In genomic region chrX:53438832-53439230, GRCh38 we compare ENCODE assay signal across 17 cellular contexts. TPM values are rescaled to one million over a fixed set of nuclear protein-coding genes. Genes with fewer than 3 reads are reported as not detected.
DNase-seq lines count a peak whose midpoint lies in the region; ATAC-seq and TF ChIP-seq lines count a peak whose summit lies in the region.
"Had no signal": no experiment of that assay in that cellular context is flagged by ENCODE, and none has a peak within 500 bp of the region (broad histone marks: within the 10 kb centered on the region; RNA-seq: fewer than 3 reads in every experiment).

No MANE protein-coding gene starts in this region.

- H3K9me3 ChIP-seq in T-helper 17 cell (ENCODE audit: control insufficient read depth, low read length, poor library complexity, severe bottlenecking) (no peaks in the 10 kb centered on the region), neural cell (ENCODE audit: low read length) (no peaks in the 10 kb centered on the region), ascending aorta (no peaks in the 10 kb centered on the region)
- H3K9me3 ChIP-seq: BLaER1, Caco-2 had no signal

- no peaks in the 10 kb centered on the region for H3F3A ChIP-seq in neural cell (ENCODE audit: insufficient read depth, low read length, poor library complexity, severe bottlenecking)

- H3K9me2 ChIP-seq in neural cell (ENCODE audit: insufficient read depth, low read length): no peaks in the 10 kb centered on the region

- no peaks in the 10 kb centered on the region for H3K27me3 Mint-ChIP-seq in T-helper 1 cell treated with Interleukin-12 subunit alpha and Interleukin-12 subunit beta and Interleukin-4 antibody, amounts not matched to agents 30 μg/mL and 1 μg/mL, for 36 hours (ENCODE audit: low read depth)
- no peaks in the 10 kb centered on the region for H3K27me3 Mint-ChIP-seq in activated CD8-positive, alpha-beta memory T cell treated with anti-CD3 and anti-CD28 coated beads, Interleukin-2, amount 10 ng/mL, durations not matched to agents 7 days and 5 days
- H3K27me3 Mint-ChIP-seq in T-helper 17 cell: peaks cover 5% of the 10 kb centered on the region

- CTCF ChIA-PET in activated CD8-positive, alpha-beta memory T cell treated with anti-CD3 and anti-CD28 coated beads, Interleukin-2, amount 10 ng/mL, durations not matched to agents 7 days and 5 days (lab: Charles Lee): interaction anchor here (0.7 to 1.5 kb wide), 4 partner anchors 10 to 155 kb away, joined by 3 read pairs; no protein-coding TSS in a partner anchor

- H3K36me3 ChIP-seq in neural cell (ENCODE audit: insufficient read depth, low read length) (no peaks in the 10 kb centered on the region), ascending aorta (no peaks in the 10 kb centered on the region)
- H3K36me3 ChIP-seq: BLaER1 had no signal

- H3K27me3 ChIP-seq in neural cell (ENCODE audit: insufficient read depth, low read depth, low read length): no peaks in the 10 kb centered on the region
- no peaks in the 10 kb centered on the region for H3K27me3 ChIP-seq in ascending aorta

- H3K36me3 Mint-ChIP-seq in T-helper 1 cell treated with Interleukin-12 subunit alpha and Interleukin-12 subunit beta and Interleukin-4 antibody, amounts not matched to agents 30 μg/mL and 1 μg/mL, for 36 hours (ENCODE audit: low read depth): peaks cover 3% of the 10 kb centered on the region
- H3K36me3 Mint-ChIP-seq in activated CD8-positive, alpha-beta memory T cell treated with anti-CD3 and anti-CD28 coated beads, Interleukin-2, amount 10 ng/mL, durations not matched to agents 7 days and 5 days: peaks cover 2% of the 10 kb centered on the region
- H3K36me3 Mint-ChIP-seq in T-helper 17 cell (ENCODE audit: low read depth): no peaks in the 10 kb centered on the region

- no peak for ATAC-seq in activated CD8-positive, alpha-beta memory T cell treated with anti-CD3 and anti-CD28 coated beads, Interleukin-2, amount 10 ng/mL, durations not matched to agents 7 days and 5 days
- ATAC-seq in T-helper 17 cell: no peak

- DNase-seq in T-helper 1 cell: no peak
- DNase-seq in activated CD8-positive, alpha-beta memory T cell treated with anti-CD3 and anti-CD28 coated beads, Interleukin-2, amount 10 ng/mL, durations not matched to agents 7 days and 5 days: no peak
- DNase-seq in activated CD8-positive, alpha-beta memory T cell treated with anti-CD3 and anti-CD28 coated beads for 24 hours: no peak
- no peak for DNase-seq in T-helper 17 cell
- DNase-seq in ascending aorta (ENCODE audit: low spot score in 2 of 2): no peak
- DNase-seq: 8988T; AML-193; Caco-2; CD8-positive, alpha-beta memory T cell; DND-41; GDM1; GOT3; H9; HFFc6 had no signal

- intact Hi-C loops in ascending aorta (cut with DNase I): loop anchor here (5.0 kb wide), 1 partner anchor 212 kb away; the partner anchor contains the start of gene KDM5C

- H3K4me2 ChIP-seq in neural cell (ENCODE audit: low read length): peak overlapping the region; percentile 55
- H3K4me2 ChIP-seq: BLaER1 had no signal

- TF ChIP-seq RAD21 in neural cell (conservative IDR thresholded peaks at IDR 0.05): no peak

- peaks cover 28% of the 10 kb centered on the region for H3K4me1 Mint-ChIP-seq in T-helper 1 cell treated with Interleukin-12 subunit alpha and Interleukin-12 subunit beta and Interleukin-4 antibody, amounts not matched to agents 30 μg/mL and 1 μg/mL, for 36 hours (ENCODE audit: low read depth)
- peaks cover 47% of the 10 kb centered on the region for H3K4me1 Mint-ChIP-seq in activated CD8-positive, alpha-beta memory T cell treated with anti-CD3 and anti-CD28 coated beads, Interleukin-2, amount 10 ng/mL, durations not matched to agents 7 days and 5 days
- H3K4me1 Mint-ChIP-seq in T-helper 17 cell: peaks cover 8% of the 10 kb centered on the region

- H2AFZ ChIP-seq in neural cell (ENCODE audit: low read depth, low read length): no peak overlapping the region

- TF ChIP-seq CTCF in neural cell (IDR thresholded peaks at IDR 0.05; ENCODE audit: poor library complexity, severe bottlenecking) (no peak), ascending aorta (IDR thresholded peaks at IDR 0.05) (no peak)

- H3K4me3 Mint-ChIP-seq in T-helper 1 cell treated with Interleukin-12 subunit alpha and Interleukin-12 subunit beta and Interleukin-4 antibody, amounts not matched to agents 30 μg/mL and 1 μg/mL, for 36 hours: no peak overlapping the region
- no peak overlapping the region for H3K4me3 Mint-ChIP-seq in activated CD8-positive, alpha-beta memory T cell treated with anti-CD3 and anti-CD28 coated beads, Interleukin-2, amount 10 ng/mL, durations not matched to agents 7 days and 5 days
- no peak overlapping the region for H3K4me3 Mint-ChIP-seq in T-helper 17 cell
- H3K4me3 Mint-ChIP-seq: CD8-positive, alpha-beta memory T cell; H9; HFFc6 had no signal

- no peak for TF ChIP-seq EP300 in neural cell (conservative IDR thresholded peaks at IDR 0.05; ENCODE audit: poor library complexity, severe bottlenecking)

- peak overlapping the region; percentile 42 for H3K9ac ChIP-seq in neural cell (ENCODE audit: low read length)
- H3K9ac ChIP-seq: BLaER1 had no signal

- peaks cover 0 to 4% of the 10 kb centered on the region in 2 donors for H3K4me1 ChIP-seq in ascending aorta

- H4K20me1 ChIP-seq in neural cell (ENCODE audit: insufficient read depth): no peaks in the 10 kb centered on the region
- H4K20me1 ChIP-seq: BLaER1 had no signal

- peak overlapping the region; percentile 85 for H3K27ac ChIP-seq in neural cell (ENCODE audit: low read length)
- H3K27ac ChIP-seq in ascending aorta: no peak overlapping the region
- H3K27ac ChIP-seq: BLaER1 had no signal

- peak overlapping the region; percentile 14 for H3K27ac Mint-ChIP-seq in T-helper 1 cell treated with Interleukin-12 subunit alpha and Interleukin-12 subunit beta and Interleukin-4 antibody, amounts not matched to agents 30 μg/mL and 1 μg/mL, for 36 hours
- H3K27ac Mint-ChIP-seq in activated CD8-positive, alpha-beta memory T cell treated with anti-CD3 and anti-CD28 coated beads, Interleukin-2, amount 10 ng/mL, durations not matched to agents 7 days and 5 days: peak overlapping the region; percentile 76
- H3K27ac Mint-ChIP-seq in T-helper 17 cell: peak overlapping the region; percentile 53
- H3K27ac Mint-ChIP-seq: CD8-positive, alpha-beta memory T cell; H9; HFFc6 had no signal

- no peaks in the 10 kb centered on the region for H3K9me3 Mint-ChIP-seq in T-helper 1 cell treated with Interleukin-12 subunit alpha and Interleukin-12 subunit beta and Interleukin-4 antibody, amounts not matched to agents 30 μg/mL and 1 μg/mL, for 36 hours
- H3K9me3 Mint-ChIP-seq in activated CD8-positive, alpha-beta memory T cell treated with anti-CD3 and anti-CD28 coated beads, Interleukin-2, amount 10 ng/mL, durations not matched to agents 7 days and 5 days (ENCODE audit: low read depth): no peaks in the 10 kb centered on the region
- H3K9me3 Mint-ChIP-seq: CD8-positive, alpha-beta memory T cell; HFFc6 had no signal

- H3K79me2 ChIP-seq in neural cell (replicated peaks; ENCODE audit: insufficient read depth, low read length): peaks cover 3% of the 10 kb centered on the region

- H3K4me3 ChIP-seq in neural cell (ENCODE audit: low read length) (peak overlapping the region; percentile 49), ascending aorta (no peak overlapping the region)
- H3K4me3 ChIP-seq: BLaER1 had no signal

TF ChIP-seq in neural cell, 6 proteins besides CTCF, POLR2A, EP300 and RAD21 (continues in another document):
- TF ChIP-seq POLR2AphosphoS5 (IDR thresholded peaks at IDR 0.05): no peak
- TF ChIP-seq REST (IDR thresholded peaks at IDR 0.05; ENCODE audit: borderline replicate concordance): no peak
- no peak for TF ChIP-seq EZH2 (IDR thresholded peaks at IDR 0.05; ENCODE audit: borderline replicate concordance, insufficient read depth, low read length, poor library complexity, severe bottlenecking)
- no peak for TF ChIP-seq MXI1 (conservative IDR thresholded peaks at IDR 0.05; ENCODE audit: poor library complexity, severe bottlenecking)
- no peak for TF ChIP-seq SMC3 (conservative IDR thresholded peaks at IDR 0.05; ENCODE audit: poor library complexity)

RNA-seq across cellular contexts. Expression of gene HSD17B10, which starts 4.7 kb away (rescaled TPM):
- total RNA-seq in activated CD8-positive, alpha-beta memory T cell treated with anti-CD3 and anti-CD28 coated beads, Interleukin-2, amount 10 ng/mL, durations not matched to agents 7 days and 5 days: 100 to 1,000 TPM; 111 to 147 TPM
- total RNA-seq in T-helper 17 cell (10 to 100 TPM; 41.0 to 43.4 TPM), ascending aorta (21.5 TPM)
- 111 and 112 TPM in 2 replicates for polyA plus RNA-seq in neural cell
- polyA minus RNA-seq in neural cell: 43.5 and 52.8 TPM in 2 replicates

RNA-seq across cellular contexts. Expression of gene RIBC1, which starts 16.2 kb away (rescaled TPM):
- total RNA-seq in activated CD8-positive, alpha-beta memory T cell treated with anti-CD3 and anti-CD28 coated beads, Interleukin-2, amount 10 ng/mL, durations not matched to agents 7 days and 5 days: 1 to 10 TPM in 1 of 2 experiments, under 1 TPM in 1; 0.61 to 1.1 TPM
- total RNA-seq in T-helper 17 cell: 1 to 10 TPM; 1.5 to 1.6 TPM
- 0.84 and 2.2 TPM in 2 replicates for polyA plus RNA-seq in neural cell
- 0.69 and 1.2 TPM in 2 replicates for polyA minus RNA-seq in neural cell
- total RNA-seq in ascending aorta: not detected

RNA-seq across cellular contexts. Expression of gene SMC1A, which starts 16.4 kb away (rescaled TPM):
- total RNA-seq in activated CD8-positive, alpha-beta memory T cell treated with anti-CD3 and anti-CD28 coated beads, Interleukin-2, amount 10 ng/mL, durations not matched to agents 7 days and 5 days: 100 to 1,000 TPM; 159 to 171 TPM
- total RNA-seq in T-helper 17 cell (10 to 100 TPM; 43.4 to 47.6 TPM), ascending aorta (11.2 TPM)
- 11.4 and 12.2 TPM in 2 replicates for polyA plus RNA-seq in neural cell
- 35.8 and 46.3 TPM in 2 replicates for polyA minus RNA-seq in neural cell

Comparison
In these comparisons a context has a peak if more than half of its experiments do, and no peak if none do; other contexts are left out.
1. H3K27ac Mint-ChIP-seq: peak in every context shown above with its lines; median percentile 76 in activated CD8-positive, alpha-beta memory T cell treated with anti-CD3 and anti-CD28 coated beads, Interleukin-2, amount 10 ng/mL, durations not matched to agents 7 days and 5 days; 53 in T-helper 17 cell; 14 in T-helper 1 cell treated with Interleukin-12 subunit alpha and Interleukin-12 subunit beta and Interleukin-4 antibody, amounts not matched to agents 30 μg/mL and 1 μg/mL, for 36 hours.